ENCODE assay signal across 15 cellular contexts in genomic region chr14:44756577-44756976, GRCh38.
A peak's percentile ranks its signal among the peaks of the same experiment; 100 is the strongest.
DNase-seq lines count a peak whose midpoint lies in the region; ATAC-seq, FAIRE-seq and TF ChIP-seq lines count a peak whose summit lies in the region.
"Had no signal": no experiment of that assay in that cellular context is flagged by ENCODE, and none has a peak within 500 bp of the region (broad histone marks: within the 10 kb centered on the region; RNA-seq: fewer than 3 reads in every experiment).

No MANE protein-coding gene starts in this region.

- POLR2A ChIA-PET in MCF 10A (lab: Yijun Ruan, JAX): no interaction called here

- intact Hi-C loops in left lung (cut with DNase I) (no loop called here), MCF 10A (cut with micrococcal nuclease) (no loop called here)

- H4K20me1 ChIP-seq in astrocyte (ENCODE audit: insufficient read depth, low read length) (no peaks in the 10 kb centered on the region), H9 (ENCODE audit: control insufficient read depth, insufficient read depth, insufficient read length) (no peaks in the 10 kb centered on the region)

- H3K27ac ChIP-seq in astrocyte (ENCODE audit: low read depth, low read length): no peak overlapping the region
- H3K27ac ChIP-seq in left lung: no peak overlapping the region
- H3K27ac ChIP-seq in H9 (ENCODE audit: insufficient read length, low read depth, low read length): no peak overlapping the region
- H3K27ac ChIP-seq: C4-2B, HL-60 had no signal

- no peak overlapping the region for H3K4ac ChIP-seq in H9 (ENCODE audit: low read depth, low read length)

- no peak overlapping the region for H3K9ac ChIP-seq in astrocyte (ENCODE audit: low read length)
- no peak overlapping the region for H3K9ac ChIP-seq in H9 (ENCODE audit: extremely low read depth, insufficient read length, low read length)

- H4K8ac ChIP-seq in H9 (replicated peaks; ENCODE audit: insufficient read length, low read depth, low read length): no peak overlapping the region

- no peaks in the 10 kb centered on the region for H3K9me3 ChIP-seq in astrocyte (ENCODE audit: insufficient read depth, low read depth, low read length)
- H3K9me3 ChIP-seq in left lung: no peaks in the 10 kb centered on the region
- H3K9me3 ChIP-seq in H9 (ENCODE audit: control insufficient read depth, low read depth, low read length): no peaks in the 10 kb centered on the region
- H3K9me3 ChIP-seq: BE2C had no signal

- H3K9me3 Mint-ChIP-seq in astrocyte (ENCODE audit: unreplicated experiment) (no peaks in the 10 kb centered on the region), MCF 10A (ENCODE audit: unreplicated experiment) (no peaks in the 10 kb centered on the region), H9 (no peaks in the 10 kb centered on the region)
- H3K9me3 Mint-ChIP-seq: CD8-positive, alpha-beta T cell had no signal

- H3K4me3 ChIP-seq in astrocyte (ENCODE audit: insufficient read depth, low read depth, low read length) (no peak overlapping the region), left lung (no peak overlapping the region)

- H2AFZ ChIP-seq in astrocyte (ENCODE audit: low read depth, low read length) (no peak overlapping the region), H9 (ENCODE audit: low read length) (no peak overlapping the region)

- no CpG with 5 or more reads among the region's 3 CpGs for WGBS in H9 (ENCODE audit: extremely low coverage, insufficient read length, low lambda C conversion rate)

- H3T11ph ChIP-seq in H9 (ENCODE audit: low read length): no peak overlapping the region

- BruUV-seq in MCF 10A (replicated peaks; lab: Mats Ljungman, UMichigan): no TSS peak

- H2BK15ac ChIP-seq in H9 (ENCODE audit: low read depth, low read length): no peak overlapping the region

- no peaks in the 10 kb centered on the region for H3K36me3 ChIP-seq in astrocyte (ENCODE audit: insufficient read depth, low read length)
- H3K36me3 ChIP-seq in left lung: no peaks in the 10 kb centered on the region
- H3K36me3 ChIP-seq: BE2C had no signal

- H3K14ac ChIP-seq in H9 (ENCODE audit: insufficient read depth, low read length): no peak overlapping the region

- H3K27me3 ChIP-seq in astrocyte (ENCODE audit: insufficient read depth, low read length): no peaks in the 10 kb centered on the region
- H3K27me3 ChIP-seq in left lung: no peaks in the 10 kb centered on the region
- no peaks in the 10 kb centered on the region for H3K27me3 ChIP-seq in H9 (ENCODE audit: insufficient read depth, low read length)
- H3K27me3 ChIP-seq: BE2C had no signal

- H3K56ac ChIP-seq in H9 (ENCODE audit: insufficient read length, low read depth, low read length): no peak overlapping the region

- CTCF ChIA-PET in MCF 10A (lab: Yijun Ruan, JAX): no interaction called here

- no peak overlapping the region for H3K18ac ChIP-seq in H9 (ENCODE audit: insufficient read length, low read depth, low read length)

- no peaks in the 10 kb centered on the region for H3K23me2 ChIP-seq in H9 (ENCODE audit: insufficient read length, low read depth, low read length, poor library complexity, severe bottlenecking)

- no peaks in the 10 kb centered on the region for H3K79me2 ChIP-seq in astrocyte (ENCODE audit: insufficient read depth, low read length)
- no peaks in the 10 kb centered on the region for H3K79me2 ChIP-seq in H9 (ENCODE audit: insufficient read depth, low read length)

- no peak overlapping the region for H3K4me3 Mint-ChIP-seq in astrocyte (ENCODE audit: unreplicated experiment)
- no peak overlapping the region for H3K4me3 Mint-ChIP-seq in MCF 10A (ENCODE audit: unreplicated experiment)
- no peak overlapping the region for H3K4me3 Mint-ChIP-seq in H9
- H3K4me3 Mint-ChIP-seq: CD8-positive, alpha-beta T cell had no signal

- no peak overlapping the region for H4K5ac ChIP-seq in H9 (ENCODE audit: insufficient read length, low read depth, low read length)

- peaks cover 5% of the 10 kb centered on the region for H3K4me1 Mint-ChIP-seq in astrocyte (ENCODE audit: low read depth, unreplicated experiment)
- no peaks in the 10 kb centered on the region for H3K4me1 Mint-ChIP-seq in MCF 10A (ENCODE audit: insufficient read depth, unreplicated experiment)
- no peaks in the 10 kb centered on the region for H3K4me1 Mint-ChIP-seq in H9

- no peak overlapping the region for H2BK12ac ChIP-seq in H9 (ENCODE audit: insufficient read length, low read depth, low read length)

- H2BK120ac ChIP-seq in H9 (ENCODE audit: low read depth, low read length, poor library complexity, severe bottlenecking): no peak overlapping the region

- no peak overlapping the region for H3K4me2 ChIP-seq in astrocyte (ENCODE audit: low read length)
- no peak overlapping the region for H3K4me2 ChIP-seq in H9 (ENCODE audit: insufficient read depth, insufficient read length, low read length)

- H3K79me1 ChIP-seq in H9 (ENCODE audit: insufficient read depth, low read depth, low read length, poor library complexity, severe bottlenecking): no peaks in the 10 kb centered on the region

- no peak overlapping the region for H3K27ac Mint-ChIP-seq in astrocyte (ENCODE audit: unreplicated experiment)
- H3K27ac Mint-ChIP-seq in MCF 10A (ENCODE audit: low read depth, unreplicated experiment): no peak overlapping the region
- no peak overlapping the region for H3K27ac Mint-ChIP-seq in H9
- H3K27ac Mint-ChIP-seq: CD8-positive, alpha-beta T cell had no signal

- no peak overlapping the region for H4K91ac ChIP-seq in H9 (ENCODE audit: insufficient read length, low read depth, low read length)

- no peak overlapping the region for H3K23ac ChIP-seq in H9 (ENCODE audit: insufficient read length, low read depth, low read length)

- FAIRE-seq in D721Med (lab: Jason Lieb, UNC): peak; percentile 93
- no peak for FAIRE-seq in astrocyte (lab: Jason Lieb, UNC)
- FAIRE-seq: A204.1, H1 had no signal

- H2BK5ac ChIP-seq in H9 (ENCODE audit: insufficient read length, low read length): no peak overlapping the region

- no peak overlapping the region for H2BK20ac ChIP-seq in H9 (ENCODE audit: low read depth, low read length, poor library complexity, severe bottlenecking)

- H2AK5ac ChIP-seq in H9 (ENCODE audit: insufficient read length, low read length): no peak overlapping the region

- DNase-seq in D721Med (ENCODE audit: insufficient read length, low spot score): no peak
- peak; percentile 14 for DNase-seq in astrocyte (ENCODE audit: low read depth)
- DNase-seq in left lung: no peak
- peak; percentile 36 for DNase-seq in superior temporal gyrus (ENCODE audit: extremely low spot score)
- no peak for DNase-seq in KG1 (lab: John Stamatoyannopoulos, UW)
- no peak for DNase-seq in MCF 10A (ENCODE audit: unreplicated experiment)
- DNase-seq in H9: no peak
- DNase-seq: BE2C; CD8-positive, alpha-beta T cell; COR-L47 had no signal

- H3K27me3 Mint-ChIP-seq in astrocyte (ENCODE audit: low read depth, unreplicated experiment) (no peaks in the 10 kb centered on the region), MCF 10A (ENCODE audit: insufficient read depth, unreplicated experiment) (no peaks in the 10 kb centered on the region), H9 (ENCODE audit: low read depth) (no peaks in the 10 kb centered on the region)

- peak; percentile 49 for ATAC-seq in left lung
- ATAC-seq: CD8-positive, alpha-beta T cell; HCT116 had no signal

- H3K36me3 Mint-ChIP-seq in astrocyte (ENCODE audit: low read depth, unreplicated experiment): no peaks in the 10 kb centered on the region
- no peaks in the 10 kb centered on the region for H3K36me3 Mint-ChIP-seq in MCF 10A (ENCODE audit: insufficient read depth, unreplicated experiment)
- no peaks in the 10 kb centered on the region for H3K36me3 Mint-ChIP-seq in H9 (ENCODE audit: insufficient read depth in 1 of 3, low read depth in 3 of 3)
- H3K36me3 Mint-ChIP-seq: CD8-positive, alpha-beta T cell had no signal

- TF ChIP-seq CTCF in D721Med (IDR thresholded peaks at IDR 0.05; ENCODE audit: insufficient read depth, missing control alignments) (no peak), astrocyte (IDR thresholded peaks at IDR 0.05; ENCODE audit: insufficient read depth, low read depth, low read length) (no peak), left lung (IDR thresholded peaks at IDR 0.05) (no peak), MCF 10A (IDR thresholded peaks at IDR 0.05; ENCODE audit: unreplicated experiment) (no peak), H9 (conservative IDR thresholded peaks at IDR 0.05) (no peak)

- H3K4me1 ChIP-seq in astrocyte (ENCODE audit: insufficient read depth, low read length) (no peaks in the 10 kb centered on the region), left lung (no peaks in the 10 kb centered on the region), H9 (ENCODE audit: insufficient read depth, low read length) (no peaks in the 10 kb centered on the region)
- H3K4me1 ChIP-seq: BE2C had no signal

Comparison
In these comparisons a context has a peak if more than half of its experiments do, and no peak if none do; other contexts are left out.
1. DNase-seq: peak in astrocyte (single experiment) and superior temporal gyrus (single experiment); none in D721Med (single experiment), left lung (0 of 2), KG1 (single experiment), MCF 10A (single experiment) and H9 (single experiment).